Comparison of ENCODE assay signal across 23 cellular contexts in genomic region chr9:111052831-111053230, GRCh38. TPM values are rescaled to one million over a fixed set of nuclear protein-coding genes. Genes with fewer than 3 reads are reported as not detected.
DNase-seq lines count a peak whose midpoint lies in the region; ATAC-seq and TF ChIP-seq lines count a peak whose summit lies in the region.
"Had no signal": no experiment of that assay in that cellular context is flagged by ENCODE, and none has a peak within 500 bp of the region (broad histone marks: within the 10 kb centered on the region; RNA-seq: fewer than 3 reads in every experiment).

No MANE protein-coding gene starts in this region.

- no peak for TF ChIP-seq EP300 in upper lobe of left lung (IDR thresholded peaks at IDR 0.05)

- H3K27ac ChIP-seq in upper lobe of left lung, result no peak overlapping the region
- H3K27ac ChIP-seq: right lobe of liver, uterus had no signal

- H3K36me3 ChIP-seq in upper lobe of left lung, result no peaks in the 10 kb centered on the region
- H3K36me3 ChIP-seq: right lobe of liver, uterus had no signal

- H3K4me3 ChIP-seq in upper lobe of left lung, result no peak overlapping the region
- H3K4me3 ChIP-seq: GM23338, right lobe of liver, uterus had no signal

- DNase-seq in AG20443 (ENCODE audit: low spot score) (peak; percentile 21), M059J (ENCODE audit: low read depth) (peak; percentile 64), amniotic epithelial cell (ENCODE audit: low read depth) (peak; percentile 53), kidney tubule cell (ENCODE audit: low spot score) (peak; percentile 61), upper lobe of left lung (no peak), HuH-7.5 (ENCODE audit: low spot score) (no peak), Right ventricle myocardium inferior (ENCODE audit: missing footprints) (no peak)
- DNase-seq: ACHN; activated CD4-positive, alpha-beta T cell treated with anti-CD3 and anti-CD28 coated beads for 1 hour; activated naive CD8-positive, alpha-beta T cell treated with anti-CD3 and anti-CD28 coated beads for 36 hours; CD4-positive, alpha-beta memory T cell; foreskin melanocyte; naive B cell; NCI-H1092; NCI-H2081 treated with DMSO at 0.1 percent for 48 hours; NCI-H510A; NK-92 treated with Interleukin-12 subunit alpha and Interleukin-12 subunit beta, amount 100 ng/mL, for 24 hours; right lobe of liver; RPMI8226; uterus had no signal

- no peaks in the 10 kb centered on the region for H3K27me3 ChIP-seq in upper lobe of left lung
- H3K27me3 ChIP-seq: right lobe of liver, uterus had no signal

- H3K4me1 ChIP-seq in upper lobe of left lung, result no peaks in the 10 kb centered on the region
- H3K4me1 ChIP-seq: right lobe of liver, uterus had no signal

- TF ChIP-seq POLR2A in upper lobe of left lung (IDR thresholded peaks at IDR 0.05), result no peak

- intact Hi-C loops in Right ventricle myocardium inferior (cut with DNase I), result no loop called here

- 80 to 89% methylated on average over 3 of the region's 3 CpGs for WGBS in upper lobe of left lung, 2 donors

- TF ChIP-seq CTCF in upper lobe of left lung (IDR thresholded peaks at IDR 0.05), result no peak

- H3K9me3 ChIP-seq in upper lobe of left lung, result no peaks in the 10 kb centered on the region
- H3K9me3 ChIP-seq: right lobe of liver, uterus had no signal

- no peak for ATAC-seq in upper lobe of left lung (ENCODE audit: low FRiP score in 2 of 2)
- no peak for ATAC-seq in HG03108 (IDR thresholded peaks at IDR 0.05; ENCODE audit: unreplicated experiment)
- no peak for ATAC-seq in Right ventricle myocardium inferior
- ATAC-seq: GM23338, right lobe of liver had no signal

RNA-seq across cellular contexts. Expression of gene LPAR1, which starts 14.6 kb away (rescaled TPM):
- total RNA-seq in M059J (2014; rRNA removed; shearing (Covaris generic)), result 33.3 and 33.8 TPM in 2 replicates
- total RNA-seq in upper lobe of left lung, result 10 to 100 TPM in 5 of 6 donors, 1 to 10 TPM in 1; 9.3 to 28.7 (median 15.6) TPM
- 13.8 TPM for total RNA-seq in Right ventricle myocardium inferior
- total RNA-seq: activated naive CD8-positive, alpha-beta T cell treated with anti-CD3 and anti-CD28 coated beads for 36 hours; activated T-helper 1 cell treated with anti-CD3 and anti-CD28 coated beads, Interleukin-12 subunit alpha, Interleukin-12 subunit beta, Interleukin-2, Interleukin-4 antibody, amounts not matched to agents 30 ng/mL and 10 ng/mL and 1 ng/mL, durations not matched to agents 14 hours and 24 hours and 36 hours had no signal

Comparison
In these comparisons a context has a peak if more than half of its experiments do, and no peak if none do; other contexts are left out.
1. DNase-seq: peak in AG20443 (single experiment), M059J (single experiment), amniotic epithelial cell (single experiment) and kidney tubule cell (single experiment); none in upper lobe of left lung (0 of 2), HuH-7.5 (single experiment) and Right ventricle myocardium inferior (single experiment).